In genomic region chr16:17343729-17344128, GRCh38 we compare ENCODE assay signal across 10 cellular contexts.
DNase-seq lines count a peak whose midpoint lies in the region; ATAC-seq and TF ChIP-seq lines count a peak whose summit lies in the region.
"Had no signal": no experiment of that assay in that cellular context is flagged by ENCODE, and none has a peak within 500 bp of the region (broad histone marks: within the 10 kb centered on the region; RNA-seq: fewer than 3 reads in every experiment).

No MANE protein-coding gene starts in this region.

- no peak for DNase-seq in activated T-cell treated with anti-CD3 and anti-CD28 coated beads, Interleukin-2, amount 50 U/mL, for 72 hours
- DNase-seq in activated T-cell treated with anti-CD3 and anti-CD28 coated beads for 4 hours (no peak), T-helper 17 cell (no peak), left ventricle myocardium inferior (no peak), thyroid gland (no peak), foreskin melanocyte (no peak)
- DNase-seq: activated effector memory CD4-positive, alpha-beta T cell treated with anti-CD3 and anti-CD28 coated beads, Interleukin-2, amount 50 U/mL, for 16 hours had no signal

- 55 to 72% methylated on average over 8 of the region's 8 CpGs for WGBS in thyroid gland, 2 donors

- TF ChIP-seq CTCF in left ventricle myocardium inferior (IDR thresholded peaks at IDR 0.05; ENCODE audit: borderline replicate concordance) (no peak), thyroid gland (IDR thresholded peaks at IDR 0.05) (no peak)

- no peaks in the 10 kb centered on the region for H3K27me3 Mint-ChIP-seq in activated T-cell treated with anti-CD3 and anti-CD28 coated beads, Interleukin-2, amount 50 U/mL, for 72 hours (ENCODE audit: low read depth)
- no peaks in the 10 kb centered on the region for H3K27me3 Mint-ChIP-seq in T-helper 17 cell

- no peak for TF ChIP-seq POLR2A in thyroid gland (IDR thresholded peaks at IDR 0.05)

- no peak for ATAC-seq in activated T-cell treated with anti-CD3 and anti-CD28 coated beads, Interleukin-2, amount 50 U/mL, for 72 hours (replicated peaks in 1 of 2)
- ATAC-seq in T-helper 17 cell = peak; percentile 10
- no peak for ATAC-seq in HG03457 (IDR thresholded peaks at IDR 0.05; ENCODE audit: unreplicated experiment)
- no peak for ATAC-seq in HG03521 (IDR thresholded peaks at IDR 0.05; ENCODE audit: unreplicated experiment)

- no peak overlapping the region for H3K27ac Mint-ChIP-seq in activated T-cell treated with anti-CD3 and anti-CD28 coated beads, Interleukin-2, amount 50 U/mL, for 72 hours
- peak overlapping the region; percentile 86 for H3K27ac Mint-ChIP-seq in T-helper 17 cell

- H3K27me3 ChIP-seq in left ventricle myocardium inferior (ENCODE audit: low read depth) = no peaks in the 10 kb centered on the region
- H3K27me3 ChIP-seq in thyroid gland = no peaks in the 10 kb centered on the region

- H3K4me3 ChIP-seq in left ventricle myocardium inferior (no peak overlapping the region), thyroid gland (replicated peaks in 1 of 3) (no peak overlapping the region)

- H3K4me1 Mint-ChIP-seq in activated T-cell treated with anti-CD3 and anti-CD28 coated beads, Interleukin-2, amount 50 U/mL, for 72 hours (ENCODE audit: low read depth) = peaks cover 88% of the 10 kb centered on the region
- H3K4me1 Mint-ChIP-seq in T-helper 17 cell = peaks cover 58% of the 10 kb centered on the region

- no peaks in the 10 kb centered on the region for H3K36me3 Mint-ChIP-seq in activated T-cell treated with anti-CD3 and anti-CD28 coated beads, Interleukin-2, amount 50 U/mL, for 72 hours (ENCODE audit: insufficient read depth in 2 of 2)
- H3K36me3 Mint-ChIP-seq in T-helper 17 cell (ENCODE audit: low read depth) = peaks cover 2% of the 10 kb centered on the region

- intact Hi-C loops in left ventricle myocardium inferior (cut with micrococcal nuclease) (no loop called here), thyroid gland (cut with DNase I) (no loop called here)

- H3K9me3 ChIP-seq in T-helper 17 cell (ENCODE audit: control insufficient read depth, low read length, poor library complexity, severe bottlenecking) = no peaks in the 10 kb centered on the region
- no peaks in the 10 kb centered on the region for H3K9me3 ChIP-seq in left ventricle myocardium inferior (replicated peaks)
- H3K9me3 ChIP-seq in thyroid gland = no peaks in the 10 kb centered on the region

- no peaks in the 10 kb centered on the region for H3K36me3 ChIP-seq in left ventricle myocardium inferior
- no peaks in the 10 kb centered on the region for H3K36me3 ChIP-seq in thyroid gland

- H3K27ac ChIP-seq in left ventricle myocardium inferior (replicated peaks) (peak overlapping the region; percentile 51), thyroid gland (peak overlapping the region in 2 of 3 donors; percentile 48 to 91)
- H3K27ac ChIP-seq: RWPE1 had no signal

- H3K4me1 ChIP-seq in left ventricle myocardium inferior = peaks cover 58% of the 10 kb centered on the region
- peaks cover 14 to 25% of the 10 kb centered on the region in 2 donors for H3K4me1 ChIP-seq in thyroid gland

- peak overlapping the region; percentile 17 to 73 for H3K4me3 Mint-ChIP-seq in activated T-cell treated with anti-CD3 and anti-CD28 coated beads, Interleukin-2, amount 50 U/mL, for 72 hours
- peak overlapping the region; percentile 2 for H3K4me3 Mint-ChIP-seq in T-helper 17 cell

- no peaks in the 10 kb centered on the region for H3K9me3 Mint-ChIP-seq in activated T-cell treated with anti-CD3 and anti-CD28 coated beads, Interleukin-2, amount 50 U/mL, for 72 hours
